ENCODE assay signal across 19 cellular contexts in genomic region chr1:96481410-96481809, GRCh38.
DNase-seq lines count a peak whose midpoint lies in the region; ATAC-seq and TF ChIP-seq lines count a peak whose summit lies in the region.
"Had no signal": no experiment of that assay in that cellular context is flagged by ENCODE, and none has a peak within 500 bp of the region (broad histone marks: within the 10 kb centered on the region; RNA-seq: fewer than 3 reads in every experiment).

No MANE protein-coding gene starts in this region.

- H3K27ac Mint-ChIP-seq in neural progenitor cell = peak overlapping the region; percentile 25
- no peak overlapping the region for H3K27ac Mint-ChIP-seq in immature natural killer cell
- H3K27ac Mint-ChIP-seq: CD14-positive monocyte; CD4-positive, alpha-beta memory T cell; GM23338 had no signal

- no peak for TF ChIP-seq CTCF in neural progenitor cell (IDR thresholded peaks at IDR 0.05)

- no peak overlapping the region for H3K4me2 ChIP-seq in neural progenitor cell
- H3K4me2 ChIP-seq: A549, BLaER1 had no signal

- H3K4me1 ChIP-seq in neural progenitor cell = peaks cover 26% of the 10 kb centered on the region
- H3K4me1 ChIP-seq: A549, BLaER1 had no signal

- no peak overlapping the region for H3K4me3 ChIP-seq in neural progenitor cell
- H3K4me3 ChIP-seq: A549, BLaER1, GM23338 had no signal

- H3K36me3 ChIP-seq in neural progenitor cell = no peaks in the 10 kb centered on the region
- H3K36me3 ChIP-seq: BLaER1 had no signal

- H2AFZ ChIP-seq in neural progenitor cell (replicated peaks) = no peak overlapping the region
- H2AFZ ChIP-seq: GM23338 had no signal

- no peaks in the 10 kb centered on the region for H4K20me1 ChIP-seq in neural progenitor cell (ENCODE audit: low read depth)
- H4K20me1 ChIP-seq: BLaER1 had no signal

- H3K36me3 Mint-ChIP-seq in neural progenitor cell (no peaks in the 10 kb centered on the region), immature natural killer cell (peaks cover 0 to 4% (median 0%) of the 10 kb centered on the region in 3 donors)
- H3K36me3 Mint-ChIP-seq: CD14-positive monocyte; CD4-positive, alpha-beta memory T cell had no signal

- H3K27me3 Mint-ChIP-seq in neural progenitor cell (ENCODE audit: insufficient read depth, low read depth) (no peaks in the 10 kb centered on the region), immature natural killer cell (ENCODE audit: low read depth in 3 of 3) (no peaks in the 10 kb centered on the region)

- no peak overlapping the region for H3K4me3 Mint-ChIP-seq in neural progenitor cell
- H3K4me3 Mint-ChIP-seq in immature natural killer cell = no peak overlapping the region
- H3K4me3 Mint-ChIP-seq: CD14-positive monocyte; CD4-positive, alpha-beta memory T cell; GM23338 had no signal

- H3K9ac ChIP-seq in neural progenitor cell = no peak overlapping the region
- H3K9ac ChIP-seq: BLaER1 had no signal

- H3K9me3 Mint-ChIP-seq in neural progenitor cell = peaks cover 4% of the 10 kb centered on the region
- peaks cover 0 to 13% (median 6%) of the 10 kb centered on the region in 6 donors for H3K9me3 Mint-ChIP-seq in immature natural killer cell
- H3K9me3 Mint-ChIP-seq: GM23338 had no signal

- H3K27ac ChIP-seq in neural progenitor cell = no peak overlapping the region
- H3K27ac ChIP-seq: 22Rv1, A549, BLaER1, HL-60 had no signal

- ATAC-seq in HG03432 (IDR thresholded peaks at IDR 0.05; ENCODE audit: unreplicated experiment) = peak; percentile 65
- no peak for ATAC-seq in GM21360 (IDR thresholded peaks at IDR 0.05; ENCODE audit: unreplicated experiment)
- ATAC-seq: A549 had no signal

- peaks cover 23% of the 10 kb centered on the region for H3K27me3 ChIP-seq in neural progenitor cell
- H3K27me3 ChIP-seq: BLaER1 had no signal

- H3K4me1 Mint-ChIP-seq in neural progenitor cell = peaks cover 49% of the 10 kb centered on the region
- H3K4me1 Mint-ChIP-seq in immature natural killer cell = no peaks in the 10 kb centered on the region
- H3K4me1 Mint-ChIP-seq: CD14-positive monocyte; CD4-positive, alpha-beta memory T cell had no signal

- peaks cover 8% of the 10 kb centered on the region for H3F3A ChIP-seq in neural progenitor cell (ENCODE audit: low read depth)

- H3K79me2 ChIP-seq in neural progenitor cell (ENCODE audit: low read depth) = no peaks in the 10 kb centered on the region

- H3K9me3 ChIP-seq in neural progenitor cell (ENCODE audit: low read depth) = no peaks in the 10 kb centered on the region
- H3K9me3 ChIP-seq: A549, BLaER1 had no signal

- peak; percentile 48 for DNase-seq in NOMO-1 treated with DMSO at 0.1 percent for 48 hours (lab: John Stamatoyannopoulos, UW; ENCODE audit: unreplicated experiment)
- DNase-seq in NOMO-1 treated with dmso at 0.1 percent for 144 hours (lab: John Stamatoyannopoulos, UW; ENCODE audit: unreplicated experiment) = no peak
- DNase-seq in neural progenitor cell (ENCODE audit: low spot score) = no peak
- no peak for DNase-seq in immature natural killer cell
- DNase-seq in NCI-H82 (lab: John Stamatoyannopoulos, UW) = no peak
- no peak for DNase-seq in NCI-H510A treated with DMSO at 0.1 percent for 48 hours (lab: John Stamatoyannopoulos, UW)
- DNase-seq: CD4-positive, alpha-beta memory T cell; DMS153; DMS79; GDM1; HCEC 1CT had no signal
